Comparison of ENCODE assay signal across 24 cellular contexts in genomic region chr21:36183144-36183795, GRCh38.
DNase-seq lines count a peak whose midpoint lies in the region; ATAC-seq and TF ChIP-seq lines count a peak whose summit lies in the region.
"Had no signal": no experiment of that assay in that cellular context is flagged by ENCODE, and none has a peak within 500 bp of the region (broad histone marks: within the 10 kb centered on the region; RNA-seq: fewer than 3 reads in every experiment).

No MANE protein-coding gene starts in this region.

- TF ChIP-seq CTCF in NB4 (IDR thresholded peaks at IDR 0.05; ENCODE audit: low read depth, low read length) (peak; percentile 15), epithelial cell of esophagus (IDR thresholded peaks at IDR 0.05; ENCODE audit: insufficient read depth, low read depth, low read length, missing control alignments) (no peak)

- H3K9me3 Mint-ChIP-seq in stimulated activated memory B cell treated with anti-CD40 and anti-IgM and Interleukin-4, amounts not matched to agents 10 μg/mL and 1 μg/mL and 100 μg/mL, for 72 hours, result no peaks in the 10 kb centered on the region
- H3K9me3 Mint-ChIP-seq: natural killer cell treated with Interleukin-12 subunit alpha and Interleukin-12 subunit beta and Interleukin-15 and Interleukin-18, amount 100 ng/mL, for 72 hours had no signal

- ATAC-seq in stimulated activated memory B cell treated with anti-CD40 and anti-IgM and Interleukin-4, amounts not matched to agents 10 μg/mL and 1 μg/mL and 100 μg/mL, for 72 hours, result no peak
- ATAC-seq in HG03378 (IDR thresholded peaks at IDR 0.05; ENCODE audit: unreplicated experiment), result no peak
- ATAC-seq: body of pancreas; heart left ventricle; left lung; natural killer cell treated with Interleukin-12 subunit alpha and Interleukin-12 subunit beta and Interleukin-15 and Interleukin-18, amount 100 ng/mL, for 72 hours had no signal

- no peak overlapping the region for H3K4me3 ChIP-seq in NB4 (ENCODE audit: low read depth, low read length)
- no peak overlapping the region for H3K4me3 ChIP-seq in epithelial cell of esophagus (ENCODE audit: low read length)
- H3K4me3 ChIP-seq: body of pancreas, colonic mucosa, heart left ventricle, left lung, Peyer's patch, sigmoid colon, upper lobe of left lung had no signal

- no peak overlapping the region for H3K4me3 Mint-ChIP-seq in stimulated activated memory B cell treated with anti-CD40 and anti-IgM and Interleukin-4, amounts not matched to agents 10 μg/mL and 1 μg/mL and 100 μg/mL, for 72 hours
- H3K4me3 Mint-ChIP-seq: activated B cell treated with CpG ODN at 0.5 μM for 24 hours; natural killer cell treated with Interleukin-12 subunit alpha and Interleukin-12 subunit beta and Interleukin-15 and Interleukin-18, amount 100 ng/mL, for 72 hours had no signal

- no peak for TF ChIP-seq POLR2A in NB4 (IDR thresholded peaks at IDR 0.05; ENCODE audit: extremely low read depth, insufficient read length)

- H3K27me3 Mint-ChIP-seq in stimulated activated memory B cell treated with anti-CD40 and anti-IgM and Interleukin-4, amounts not matched to agents 10 μg/mL and 1 μg/mL and 100 μg/mL, for 72 hours, result no peaks in the 10 kb centered on the region
- H3K27me3 Mint-ChIP-seq: activated B cell treated with CpG ODN at 0.5 μM for 24 hours; natural killer cell treated with Interleukin-12 subunit alpha and Interleukin-12 subunit beta and Interleukin-15 and Interleukin-18, amount 100 ng/mL, for 72 hours had no signal

- peaks cover 24% of the 10 kb centered on the region for H3K36me3 Mint-ChIP-seq in stimulated activated memory B cell treated with anti-CD40 and anti-IgM and Interleukin-4, amounts not matched to agents 10 μg/mL and 1 μg/mL and 100 μg/mL, for 72 hours
- H3K36me3 Mint-ChIP-seq: natural killer cell treated with Interleukin-12 subunit alpha and Interleukin-12 subunit beta and Interleukin-15 and Interleukin-18, amount 100 ng/mL, for 72 hours had no signal

- DNase-seq in SKM-1 treated with dmso at 0.1 percent for 144 hours (lab: John Stamatoyannopoulos, UW; ENCODE audit: unreplicated experiment) (peak; percentile 48), SKM-1 (lab: John Stamatoyannopoulos, UW; ENCODE audit: unreplicated experiment) (no peak), NB4 (ENCODE audit: low read depth) (peak; percentile 95), epithelial cell of esophagus (ENCODE audit: low read depth) (peak; percentile 45), GM03348 (ENCODE audit: low spot score) (no peak), NCI-H345 (lab: John Stamatoyannopoulos, UW) (no peak)
- DNase-seq: activated B cell treated with CpG ODN at 0.5 μM for 24 hours; activated CD4-positive, alpha-beta T cell treated with anti-CD3 and anti-CD28 coated beads, Interleukin-2, amount 50 U/mL, for 48 hours; activated CD8-positive, alpha-beta memory T cell treated with anti-CD3 and anti-CD28 coated beads, Interleukin-2, amount 50 U/mL, for 48 hours; body of pancreas; colonic mucosa; H7; heart left ventricle; IMR-90; left lung; midbrain; NCI-H1930; NCI-H226; Peyer's patch; sigmoid colon; upper lobe of left lung had no signal

- H3K4me1 Mint-ChIP-seq in stimulated activated memory B cell treated with anti-CD40 and anti-IgM and Interleukin-4, amounts not matched to agents 10 μg/mL and 1 μg/mL and 100 μg/mL, for 72 hours, result peaks cover 33% of the 10 kb centered on the region

- H3K27ac Mint-ChIP-seq in stimulated activated memory B cell treated with anti-CD40 and anti-IgM and Interleukin-4, amounts not matched to agents 10 μg/mL and 1 μg/mL and 100 μg/mL, for 72 hours, result peak overlapping the region; percentile 46
- H3K27ac Mint-ChIP-seq: activated B cell treated with CpG ODN at 0.5 μM for 24 hours; natural killer cell treated with Interleukin-12 subunit alpha and Interleukin-12 subunit beta and Interleukin-15 and Interleukin-18, amount 100 ng/mL, for 72 hours had no signal

Comparison
In these comparisons a context has a peak if more than half of its experiments do, and no peak if none do; other contexts are left out.
1. DNase-seq: peak in SKM-1 treated with dmso at 0.1 percent for 144 hours (single experiment), NB4 (single experiment) and epithelial cell of esophagus (single experiment); none in SKM-1 (single experiment), GM03348 (single experiment) and NCI-H345 (single experiment).